27 cellular contexts compared by ENCODE assay signal in the genomic region with DNA sequence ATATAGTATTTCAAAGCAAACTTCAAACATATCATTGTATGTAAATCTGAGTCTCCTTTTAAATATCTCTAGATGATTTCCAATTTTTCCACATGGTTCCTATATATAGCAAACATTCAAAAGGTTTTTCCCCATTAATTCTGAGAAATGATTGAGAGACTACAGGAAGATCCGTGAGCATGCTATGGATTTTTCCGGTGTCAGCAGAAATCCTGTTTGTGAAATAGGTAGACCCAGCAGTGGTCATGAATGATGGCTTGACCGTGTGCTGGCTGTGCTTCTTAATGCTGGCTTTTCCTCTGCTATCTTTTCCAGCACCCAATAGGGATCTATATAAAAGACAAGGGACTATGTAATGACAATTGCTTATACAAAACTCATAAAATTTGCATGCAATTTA.
"Had no signal": no experiment of that assay in that cellular context is flagged by ENCODE, and none has a peak within 500 bp of the region (broad histone marks: within the 10 kb centered on the region; RNA-seq: fewer than 3 reads in every experiment).

No MANE protein-coding gene starts in this region.

- H3K27me3 ChIP-seq: stomach, suprapubic skin, testis, thyroid gland, tibial artery, tibial nerve, transverse colon, upper lobe of left lung, upper lobe of right lung, uterus, vagina had no signal

- ATAC-seq: stimulated activated effector memory CD8-positive, alpha-beta T cell treated with anti-CD3 and anti-CD28 coated beads, Interleukin-12 subunit alpha, Interleukin-12 subunit beta, amount 100 ng/mL, for 72 hours; stimulated activated memory B cell treated with anti-CD40 and anti-IgM and Interleukin-4, amounts not matched to agents 10 μg/mL and 1 μg/mL and 100 μg/mL, for 72 hours; stimulated activated naive B cell treated with anti-CD40 and anti-IgM and Interleukin-4, amounts not matched to agents 10 μg/mL and 1 μg/mL and 100 μg/mL, for 72 hours; stimulated activated naive CD8-positive, alpha-beta T cell treated with anti-CD3 and anti-CD28 coated beads, Interleukin-15, amount 100 ng/mL, for 72 hours; stimulated activated naive CD8-positive, alpha-beta T cell treated with anti-CD3 and anti-CD28 coated beads, Interleukin-15, Interleukin-2, amounts not matched to agents 100 U/mL and 50 U/mL, for 24 hours; upper lobe of right lung had no signal

- H3K4me3 ChIP-seq: stomach, suprapubic skin, testis, thoracic aorta, thyroid gland, tibial artery, tibial nerve, transverse colon, upper lobe of left lung, upper lobe of right lung, uterus, vagina had no signal

- H3K27ac ChIP-seq: stomach, suprapubic skin, testis, thoracic aorta, thyroid gland, tibial artery, tibial nerve, transverse colon, upper lobe of left lung, upper lobe of right lung, uterus, vagina had no signal

- H3K9me3 ChIP-seq: stomach, suprapubic skin, testis, thoracic aorta, thyroid gland, tibial artery, tibial nerve, transverse colon, upper lobe of left lung, upper lobe of right lung, uterus, vagina had no signal

- DNase-seq: stimulated activated CD4-positive, alpha-beta T cell treated with anti-CD3 and anti-CD28 coated beads, Interleukin-2, amount 100 ng/mL, for 48 hours; stimulated activated CD4-positive, alpha-beta T cell treated with anti-CD3 and anti-CD28 coated beads, Interleukin-4, amount 100 ng/mL, for 1 hour; stimulated activated CD4-positive, alpha-beta T cell treated with anti-CD3 and anti-CD28 coated beads, Interleukin-4, amount 100 ng/mL, for 24 hours; stimulated activated CD4-positive, alpha-beta T cell treated with anti-CD3 and anti-CD28 coated beads, Interleukin-4, amount 100 ng/mL, for 4 hours; stimulated activated CD8-positive, alpha-beta memory T cell treated with anti-CD3 and anti-CD28 coated beads, Interleukin-4, amount 100 ng/mL, for 48 hours; stimulated activated naive B cell treated with anti-CD40 and anti-IgM and Interleukin-4, amounts not matched to agents 10 μg/mL and 1 μg/mL and 100 μg/mL, for 72 hours; stimulated activated naive CD4-positive, alpha-beta T cell; stimulated activated naive CD4-positive, alpha-beta T cell treated with Interleukin-2 at 50 U/mL for 16 hours; stimulated activated naive CD8-positive, alpha-beta T cell treated with anti-CD3 and anti-CD28 coated beads, Interleukin-15, amount 100 ng/mL, for 72 hours; stimulated activated naive CD8-positive, alpha-beta T cell treated with anti-CD3 and anti-CD28 coated beads, Interleukin-15, Interleukin-2, amounts not matched to agents 100 U/mL and 50 U/mL, for 24 hours; stomach; substantia nigra; testis; thyroid gland; tibial artery; transverse colon; trophoblast cell; upper lobe of left lung; upper lobe of right lung; uterus had no signal

- H3K36me3 ChIP-seq: stomach, suprapubic skin, thoracic aorta, thyroid gland, tibial artery, tibial nerve, transverse colon, upper lobe of left lung, upper lobe of right lung, uterus, vagina had no signal

- FAIRE-seq: urothelium cell line had no signal

- H3K4me1 ChIP-seq: stomach, suprapubic skin, testis, thyroid gland, tibial artery, tibial nerve, transverse colon, upper lobe of left lung, upper lobe of right lung, uterus, vagina had no signal
